Comparison of ENCODE assay signal across 21 cellular contexts in genomic region chr17:75064867-75065561, GRCh38. TPM values are rescaled to one million over a fixed set of nuclear protein-coding genes. Genes with fewer than 3 reads are reported as not detected.
DNase-seq lines count a peak whose midpoint lies in the region; ATAC-seq, FAIRE-seq and TF ChIP-seq lines count a peak whose summit lies in the region.
"Had no signal": no experiment of that assay in that cellular context is flagged by ENCODE, and none has a peak within 500 bp of the region (broad histone marks: within the 10 kb centered on the region; RNA-seq: fewer than 3 reads in every experiment).

No MANE protein-coding gene starts in this region.

- H3K27ac ChIP-seq in HepG2 (ENCODE audit: extremely low read length, insufficient read depth, low read length) (no peak overlapping the region), right lobe of liver (peak overlapping the region in 1 of 3 donors; percentile 47), hepatocyte (peak overlapping the region; percentile 16)
- H3K27ac ChIP-seq: stomach had no signal

- H3K36me3 Mint-ChIP-seq in activated CD4-positive, alpha-beta memory T cell treated with anti-CD3 and anti-CD28 coated beads for 36 hours, result peaks cover 27% of the 10 kb centered on the region
- H3K36me3 Mint-ChIP-seq in MCF 10A (ENCODE audit: insufficient read depth, unreplicated experiment), result peaks cover 32% of the 10 kb centered on the region

- no peaks in the 10 kb centered on the region for H3K9me2 ChIP-seq in hepatocyte (replicated peaks; ENCODE audit: insufficient read depth)
- H3K9me2 ChIP-seq: SK-N-SH had no signal

- BruUV-seq in HepG2 (replicated peaks; lab: Mats Ljungman, UMichigan) (TSS peak; percentile 49), MCF 10A (replicated peaks; lab: Mats Ljungman, UMichigan) (no TSS peak)

- WGBS in HepG2 (ENCODE audit: low lambda C conversion rate), result 91% methylated on average over 18 of the region's 18 CpGs
- WGBS in right lobe of liver (ENCODE audit: insufficient coverage, low coverage, low lambda C conversion rate, missing lambda C conversion rate), result 100% methylated on average over 4 of the region's 18 CpGs
- 95% methylated on average over 18 of the region's 18 CpGs for WGBS in hepatocyte (ENCODE audit: low lambda C conversion rate, missing lambda C conversion rate)

- H4K20me1 ChIP-seq in HepG2 (ENCODE audit: insufficient read depth, low read length) (no peaks in the 10 kb centered on the region), hepatocyte (ENCODE audit: insufficient read depth, poor library complexity, severe bottlenecking) (no peaks in the 10 kb centered on the region)

- H3K36me3 ChIP-seq in HepG2 (replicated peaks in 1 of 2; ENCODE audit: control insufficient read depth in 1 of 2, insufficient read depth in 2 of 2, low read length in 2 of 2) (peaks cover 20 to 45% of the 10 kb centered on the region in 2 experiments), right lobe of liver (peaks cover 0 to 23% (median 12%) of the 10 kb centered on the region in 4 donors), hepatocyte (replicated peaks; ENCODE audit: insufficient read depth, low read depth) (no peaks in the 10 kb centered on the region)

- in situ Hi-C loops in HepG2 (cut with HindIII; ENCODE audit: extremely low pct_ligation_motif_present, low pct_unique_long_range_greater_than_20kb), result no loop called here

- H3K9ac ChIP-seq in HepG2 (ENCODE audit: insufficient read depth, low read depth, low read length), result no peak overlapping the region
- H3K9ac ChIP-seq: SK-N-SH had no signal

- no peaks in the 10 kb centered on the region for H3K27me3 Mint-ChIP-seq in activated CD4-positive, alpha-beta memory T cell treated with anti-CD3 and anti-CD28 coated beads for 36 hours
- H3K27me3 Mint-ChIP-seq in MCF 10A (ENCODE audit: insufficient read depth, unreplicated experiment), result no peaks in the 10 kb centered on the region
- H3K27me3 Mint-ChIP-seq: CD4-positive, alpha-beta T cell had no signal

- H3K4me3 ChIP-seq in HepG2 (replicated peaks in 1 of 3; ENCODE audit: insufficient read depth in 1 of 3, low read depth in 2 of 3, low read length in 3 of 3), result no peak overlapping the region
- H3K4me3 ChIP-seq in right lobe of liver, result no peak overlapping the region
- H3K4me3 ChIP-seq in hepatocyte, result no peak overlapping the region
- H3K4me3 ChIP-seq: stomach had no signal

- H3K4me1 ChIP-seq in HepG2 (ENCODE audit: insufficient read depth, low read length) (0 out of 2 replicates have a peak, but pooled peaks cover 6% of the 10 kb centered on the region), right lobe of liver (peaks cover 0 to 8% (median 0%) of the 10 kb centered on the region in 4 donors), hepatocyte (ENCODE audit: insufficient read depth) (no peaks in the 10 kb centered on the region)

- H3K4me2 ChIP-seq in HepG2 (ENCODE audit: low read depth, low read length) (no peak overlapping the region), hepatocyte (no peak overlapping the region)
- H3K4me2 ChIP-seq: SK-N-SH had no signal

- no peaks in the 10 kb centered on the region for H3K27me3 ChIP-seq in HepG2 (ENCODE audit: control insufficient read depth in 1 of 2, insufficient read depth in 2 of 2, low read length in 2 of 2)
- no peaks in the 10 kb centered on the region for H3K27me3 ChIP-seq in right lobe of liver
- no peaks in the 10 kb centered on the region for H3K27me3 ChIP-seq in hepatocyte
- H3K27me3 ChIP-seq: stomach had no signal

- POLR2A ChIA-PET in HepG2 (lab: Yijun Ruan, JAX), result no interaction called here
- POLR2A ChIA-PET in activated CD4-positive, alpha-beta memory T cell treated with anti-CD3 and anti-CD28 coated beads for 36 hours (lab: Charles Lee), result no interaction called here
- POLR2A ChIA-PET in MCF 10A (lab: Yijun Ruan, JAX), result interaction anchor here (0.7 to 2.0 kb wide), 2 partner anchors 9 to 315 kb away, joined by 5 to 8 read pairs; no protein-coding TSS in a partner anchor

- intact Hi-C loops in HepG2 (cut with micrococcal nuclease; ENCODE audit: unreplicated experiment) (no loop called here), right lobe of liver (cut with DNase I) (loop anchor here in 1 of 2 donors (10.0 kb wide), 1 partner anchor 50 kb away; no protein-coding TSS in a partner anchor), MCF 10A (cut with micrococcal nuclease) (loop anchor here (5.0 kb wide), 1 partner anchor 137 kb away; no protein-coding TSS in a partner anchor)
- intact Hi-C loops in activated CD4-positive, alpha-beta memory T cell treated with anti-CD3 and anti-CD28 coated beads for 36 hours (cut with micrococcal nuclease), result loop anchor here (5.0 kb wide), 1 partner anchor 87 kb away; the partner anchor contains the start of gene JPT1

- CTCF ChIA-PET in HepG2 (lab: Yijun Ruan, JAX; ENCODE audit: low intra/inter-chr PET ratio, low total read pairs) (interaction anchor here (0.8 kb wide), 1 partner anchor 41 kb away, joined by 3 read pairs; no protein-coding TSS in a partner anchor), MCF 10A (lab: Yijun Ruan, JAX) (interaction anchor here (2.2 kb wide), 1 partner anchor 49 kb away, joined by 11 read pairs; no protein-coding TSS in a partner anchor)
- CTCF ChIA-PET in activated CD4-positive, alpha-beta memory T cell treated with anti-CD3 and anti-CD28 coated beads for 36 hours (lab: Charles Lee), result interaction anchor here (2.5 kb wide), 1 partner anchor 49 kb away, joined by 11 read pairs; no protein-coding TSS in a partner anchor

- ATAC-seq in HepG2 (no peak), right lobe of liver (no peak)
- ATAC-seq: Panc1 had no signal

- H3K4me3 Mint-ChIP-seq in activated CD4-positive, alpha-beta memory T cell treated with anti-CD3 and anti-CD28 coated beads for 36 hours, result no peak overlapping the region
- no peak overlapping the region for H3K4me3 Mint-ChIP-seq in MCF 10A (ENCODE audit: unreplicated experiment)
- H3K4me3 Mint-ChIP-seq: nephron progenitor cell had no signal

- TF ChIP-seq EP300 in HepG2 (IDR thresholded peaks at IDR 0.05; ENCODE audit: low read depth in 2 of 2, low read length in 2 of 2), result no peak
- TF ChIP-seq EP300 in HepG2 (CRISPR knock-in tag; IDR thresholded peaks at IDR 0.05; ENCODE audit: borderline replicate concordance), result no peak

- TF ChIP-seq CTCF in HepG2 (CRISPR knock-in tag; IDR thresholded peaks at IDR 0.05) (no peak), right lobe of liver (IDR thresholded peaks at IDR 0.05) (no peak), hepatocyte (IDR thresholded peaks at IDR 0.05; ENCODE audit: poor library complexity) (no peak), MCF 10A (IDR thresholded peaks at IDR 0.05; ENCODE audit: unreplicated experiment) (no peak)

- H3K9me3 ChIP-seq in HepG2 (ENCODE audit: low read length), result no peaks in the 10 kb centered on the region
- no peaks in the 10 kb centered on the region for H3K9me3 ChIP-seq in right lobe of liver
- H3K9me3 ChIP-seq in hepatocyte (ENCODE audit: low read depth), result no peaks in the 10 kb centered on the region
- H3K9me3 ChIP-seq: SK-N-SH, stomach had no signal

- TF ChIP-seq POLR2A in HepG2 (IDR thresholded peaks at IDR 0.05; ENCODE audit: insufficient read depth in 1 of 2, low read depth in 2 of 2, low read length in 2 of 2), result no peak
- TF ChIP-seq POLR2A in right lobe of liver (IDR thresholded peaks at IDR 0.05), result no peak

- H3K79me2 ChIP-seq in HepG2 (ENCODE audit: insufficient read depth, low read length) (no peaks in the 10 kb centered on the region), hepatocyte (peaks cover 6% of the 10 kb centered on the region)

- DNase-seq in HepG2 (ENCODE audit: low spot score) (no peak), right lobe of liver (no peak), hepatocyte (ENCODE audit: low spot score) (no peak), NCI-H510A treated with DMSO at 0.1 percent for 48 hours (lab: John Stamatoyannopoulos, UW) (no peak), occipital lobe (lab: John Stamatoyannopoulos, UW) (no peak), MCF 10A (ENCODE audit: unreplicated experiment) (no peak), kidney tubule cell (ENCODE audit: low spot score) (no peak)
- DNase-seq in activated CD4-positive, alpha-beta memory T cell treated with anti-CD3 and anti-CD28 coated beads for 36 hours, result no peak
- DNase-seq: amygdala; caudate nucleus; CD4-positive, alpha-beta T cell; DMS79 treated with DMSO at 0.1 percent for 48 hours; effector CD8-positive, alpha-beta T cell; head of caudate nucleus; NCI-H1092 treated with DMSO at 0.1 percent for 48 hours; NCI-H2171; NCI-H748 treated with DMSO at 0.1 percent for 48 hours; nephron progenitor cell; SK-N-SH; stomach had no signal

- H3K27ac Mint-ChIP-seq in activated CD4-positive, alpha-beta memory T cell treated with anti-CD3 and anti-CD28 coated beads for 36 hours, result peak overlapping the region; percentile 87
- no peak overlapping the region for H3K27ac Mint-ChIP-seq in MCF 10A (ENCODE audit: low read depth, unreplicated experiment)
- H3K27ac Mint-ChIP-seq: CD4-positive, alpha-beta T cell had no signal

- TF ChIP-seq RAD21 in HepG2 (CRISPR knock-in tag; IDR thresholded peaks at IDR 0.05), result no peak

- no peak for FAIRE-seq in HepG2 (lab: Jason Lieb, UNC)

- H3K9me3 Mint-ChIP-seq in activated CD4-positive, alpha-beta memory T cell treated with anti-CD3 and anti-CD28 coated beads for 36 hours, result no peaks in the 10 kb centered on the region
- no peaks in the 10 kb centered on the region for H3K9me3 Mint-ChIP-seq in MCF 10A (ENCODE audit: unreplicated experiment)
- H3K9me3 Mint-ChIP-seq: CD4-positive, alpha-beta T cell; nephron progenitor cell had no signal

- H3K4me1 Mint-ChIP-seq in activated CD4-positive, alpha-beta memory T cell treated with anti-CD3 and anti-CD28 coated beads for 36 hours (ENCODE audit: low read depth), result peaks cover 37% of the 10 kb centered on the region
- H3K4me1 Mint-ChIP-seq in MCF 10A (ENCODE audit: insufficient read depth, unreplicated experiment), result no peaks in the 10 kb centered on the region

- H2AFZ ChIP-seq in HepG2 (ENCODE audit: low read length), result no peak overlapping the region
- H2AFZ ChIP-seq in hepatocyte, result no peak overlapping the region

RNA-seq across cellular contexts. Expression of gene KCTD2, which starts 18.0 kb away (rescaled TPM):
- total RNA-seq in HepG2 (2016; rRNA removed; fragmentation: Illumina TruSeq; extraction: Trizol), result 27.5 and 28.3 TPM in 2 replicates
- total RNA-seq in HepG2 (2016; cell fraction: cytosol; rRNA removed; fragmentation: Illumina TruSeq; extraction: Trizol; ENCODE audit: low read depth), result 3.8 and 5.6 TPM in 2 replicates
- 24.3 and 26.6 TPM in 2 replicates for total RNA-seq in HepG2 (2016; cell fraction: insoluble cytoplasmic fraction; rRNA removed; fragmentation: Illumina TruSeq; extraction: Trizol)
- total RNA-seq in HepG2 (2016; cell fraction: membrane; rRNA removed; fragmentation: Illumina TruSeq; extraction: Trizol), result 15.3 and 15.8 TPM in 2 replicates
- 16.1 TPM in 2 replicates for total RNA-seq in HepG2 (2016; cell fraction: nucleus; rRNA removed; fragmentation: Illumina TruSeq; extraction: Trizol)
- polyA plus RNA-seq in HepG2 (2011; rRNA removed), result 32.6 and 35.2 TPM in 2 replicates
- polyA plus RNA-seq in HepG2 (2011; cell fraction: cytosol; rRNA removed), result 26.2 and 29.9 TPM in 2 replicates
- polyA plus RNA-seq in HepG2 (2011; cell fraction: nucleus; rRNA removed), result 26.6 and 29.2 TPM in 2 replicates
- 15.9 and 21.3 TPM in 2 replicates for polyA plus RNA-seq in HepG2 (2012)
- polyA plus RNA-seq in HepG2 (2016; cell fraction: cytosol; fragmentation: Illumina TruSeq; extraction: Trizol; ENCODE audit: low read depth), result 2.8 and 2.9 TPM in 2 replicates
- polyA plus RNA-seq in HepG2 (2016; cell fraction: insoluble cytoplasmic fraction; fragmentation: Illumina TruSeq; extraction: Trizol; ENCODE audit: low read depth), result 23.4 and 28.3 TPM in 2 replicates
- 9.8 and 10.2 TPM in 2 replicates for polyA plus RNA-seq in HepG2 (2016; cell fraction: membrane; fragmentation: Illumina TruSeq; extraction: Trizol; ENCODE audit: low read depth)
- polyA plus RNA-seq in HepG2 (2016; cell fraction: nucleus; fragmentation: Illumina TruSeq; extraction: Trizol; ENCODE audit: insufficient read depth, low read depth), result 26.8 and 29.5 TPM in 2 replicates
- 25.3 and 27.5 TPM in 2 replicates for polyA minus RNA-seq in HepG2 (2011; rRNA and poly(A)+ RNA removed; ENCODE audit: low replicate concordance)
- polyA minus RNA-seq in HepG2 (2011; cell fraction: cytosol; rRNA and poly(A)+ RNA removed), result 11.1 and 12.5 TPM in 2 replicates
- polyA minus RNA-seq in HepG2 (2011; cell fraction: nucleus; rRNA and poly(A)+ RNA removed), result 9.7 and 12.8 TPM in 2 replicates
- 10 to 100 TPM in 1 of 6 experiments, 1 to 10 TPM in 5; 7.2 to 10.3 (median 8.1) TPM for total RNA-seq in right lobe of liver
- 10 to 100 TPM; 20.6 to 23.3 TPM for total RNA-seq in activated CD4-positive, alpha-beta memory T cell treated with anti-CD3 and anti-CD28 coated beads for 36 hours
- 17.5 and 19.1 TPM in 2 replicates for total RNA-seq in hepatocyte
- 10.1 and 12.7 TPM in 2 replicates for polyA plus RNA-seq in hepatocyte
- 30.4 TPM for total RNA-seq in occipital lobe
- total RNA-seq in MCF 10A (2022), result 11.9 and 12.8 TPM in 2 replicates

RNA-seq across cellular contexts. Expression of gene ATP5PD, which starts 18.2 kb away (rescaled TPM):
- total RNA-seq in HepG2 (2016; rRNA removed; fragmentation: Illumina TruSeq; extraction: Trizol), result 428 and 565 TPM in 2 replicates
- 145 and 147 TPM in 2 replicates for total RNA-seq in HepG2 (2016; cell fraction: cytosol; rRNA removed; fragmentation: Illumina TruSeq; extraction: Trizol; ENCODE audit: low read depth)
- 423 and 597 TPM in 2 replicates for total RNA-seq in HepG2 (2016; cell fraction: insoluble cytoplasmic fraction; rRNA removed; fragmentation: Illumina TruSeq; extraction: Trizol)
- 127 and 132 TPM in 2 replicates for total RNA-seq in HepG2 (2016; cell fraction: membrane; rRNA removed; fragmentation: Illumina TruSeq; extraction: Trizol)
- total RNA-seq in HepG2 (2016; cell fraction: nucleus; rRNA removed; fragmentation: Illumina TruSeq; extraction: Trizol), result 130 and 138 TPM in 2 replicates
- 151 and 158 TPM in 2 replicates for polyA plus RNA-seq in HepG2 (2011; rRNA removed)
- polyA plus RNA-seq in HepG2 (2011; cell fraction: cytosol; rRNA removed), result 234 and 269 TPM in 2 replicates
- 56.2 and 75.0 TPM in 2 replicates for polyA plus RNA-seq in HepG2 (2011; cell fraction: nucleus; rRNA removed)
- polyA plus RNA-seq in HepG2 (2012), result 326 and 491 TPM in 2 replicates
- polyA plus RNA-seq in HepG2 (2016; cell fraction: cytosol; fragmentation: Illumina TruSeq; extraction: Trizol; ENCODE audit: low read depth), result 154 and 165 TPM in 2 replicates
- polyA plus RNA-seq in HepG2 (2016; cell fraction: insoluble cytoplasmic fraction; fragmentation: Illumina TruSeq; extraction: Trizol; ENCODE audit: low read depth), result 570 and 628 TPM in 2 replicates
- polyA plus RNA-seq in HepG2 (2016; cell fraction: membrane; fragmentation: Illumina TruSeq; extraction: Trizol; ENCODE audit: low read depth), result 119 and 124 TPM in 2 replicates
- polyA plus RNA-seq in HepG2 (2016; cell fraction: nucleus; fragmentation: Illumina TruSeq; extraction: Trizol; ENCODE audit: insufficient read depth, low read depth), result 239 and 245 TPM in 2 replicates
- polyA minus RNA-seq in HepG2 (2011; rRNA and poly(A)+ RNA removed; ENCODE audit: low replicate concordance), result 144 and 283 TPM in 2 replicates
- 85.5 and 89.1 TPM in 2 replicates for polyA minus RNA-seq in HepG2 (2011; cell fraction: cytosol; rRNA and poly(A)+ RNA removed)
- polyA minus RNA-seq in HepG2 (2011; cell fraction: nucleus; rRNA and poly(A)+ RNA removed), result 33.7 and 56.1 TPM in 2 replicates
- 100 to 1,000 TPM; 145 to 262 (median 179) TPM for total RNA-seq in right lobe of liver
- total RNA-seq in activated CD4-positive, alpha-beta memory T cell treated with anti-CD3 and anti-CD28 coated beads for 36 hours, result 100 to 1,000 TPM; 249 to 261 TPM
- 246 and 296 TPM in 2 replicates for total RNA-seq in hepatocyte
- polyA plus RNA-seq in hepatocyte, result 307 and 332 TPM in 2 replicates
- 100 TPM for total RNA-seq in occipital lobe
- total RNA-seq in MCF 10A (2022), result 362 and 455 TPM in 2 replicates

RNA-seq across cellular contexts. Expression of gene SLC16A5, which starts 22.7 kb away (rescaled TPM):
- total RNA-seq in HepG2 (2016; rRNA removed; fragmentation: Illumina TruSeq; extraction: Trizol) (0.42 and 0.69 TPM in 2 replicates), right lobe of liver (1 to 10 TPM; 1.2 to 3.7 (median 1.7) TPM), hepatocyte (11.9 and 12.7 TPM in 2 replicates), occipital lobe (1.4 TPM), MCF 10A (2022) (26.0 and 33.1 TPM in 2 replicates)
- total RNA-seq in HepG2 (2016; cell fraction: cytosol; rRNA removed; fragmentation: Illumina TruSeq; extraction: Trizol; ENCODE audit: low read depth), result 0.20 TPM in 1 of 2 replicates, not detected in the other
- 0.18 and 0.41 TPM in 2 replicates for total RNA-seq in HepG2 (2016; cell fraction: insoluble cytoplasmic fraction; rRNA removed; fragmentation: Illumina TruSeq; extraction: Trizol)
- total RNA-seq in HepG2 (2016; cell fraction: membrane; rRNA removed; fragmentation: Illumina TruSeq; extraction: Trizol), result 0.41 and 0.56 TPM in 2 replicates
- 0.50 and 0.63 TPM in 2 replicates for total RNA-seq in HepG2 (2016; cell fraction: nucleus; rRNA removed; fragmentation: Illumina TruSeq; extraction: Trizol)
- polyA plus RNA-seq in HepG2 (2011; rRNA removed) (5.6 and 10.9 TPM in 2 replicates), hepatocyte (12.8 and 15.8 TPM in 2 replicates)
- 5.4 and 6.9 TPM in 2 replicates for polyA plus RNA-seq in HepG2 (2011; cell fraction: cytosol; rRNA removed)
- 29.9 and 34.7 TPM in 2 replicates for polyA plus RNA-seq in HepG2 (2011; cell fraction: nucleus; rRNA removed)
- polyA plus RNA-seq in HepG2 (2012), result 2.2 and 2.9 TPM in 2 replicates
- 0.05 and 0.19 TPM in 2 replicates for polyA plus RNA-seq in HepG2 (2016; cell fraction: cytosol; fragmentation: Illumina TruSeq; extraction: Trizol; ENCODE audit: low read depth)
- 0.27 and 0.41 TPM in 2 replicates for polyA plus RNA-seq in HepG2 (2016; cell fraction: insoluble cytoplasmic fraction; fragmentation: Illumina TruSeq; extraction: Trizol; ENCODE audit: low read depth)
- polyA plus RNA-seq in HepG2 (2016; cell fraction: membrane; fragmentation: Illumina TruSeq; extraction: Trizol; ENCODE audit: low read depth), result 0.14 and 0.18 TPM in 2 replicates
- polyA plus RNA-seq in HepG2 (2016; cell fraction: nucleus; fragmentation: Illumina TruSeq; extraction: Trizol; ENCODE audit: insufficient read depth, low read depth), result 0.77 and 1.00 TPM in 2 replicates
- polyA minus RNA-seq in HepG2 (2011; rRNA and poly(A)+ RNA removed; ENCODE audit: low replicate concordance), result 20.1 and 31.6 TPM in 2 replicates
- polyA minus RNA-seq in HepG2 (2011; cell fraction: cytosol; rRNA and poly(A)+ RNA removed), result 4.4 and 5.7 TPM in 2 replicates
- polyA minus RNA-seq in HepG2 (2011; cell fraction: nucleus; rRNA and poly(A)+ RNA removed), result 7.1 and 7.5 TPM in 2 replicates
- total RNA-seq in activated CD4-positive, alpha-beta memory T cell treated with anti-CD3 and anti-CD28 coated beads for 36 hours, result 1 to 10 TPM; 6.7 to 7.7 TPM

RNA-seq across cellular contexts. Expression of gene ARMC7, which starts 44.8 kb away (rescaled TPM):
- total RNA-seq in HepG2 (2016; rRNA removed; fragmentation: Illumina TruSeq; extraction: Trizol) (4.2 and 4.4 TPM in 2 replicates), right lobe of liver (1 to 10 TPM; 4.7 to 6.3 (median 5.3) TPM), hepatocyte (2.6 and 3.5 TPM in 2 replicates), occipital lobe (3.0 TPM), MCF 10A (2022) (9.3 and 13.3 TPM in 2 replicates)
- total RNA-seq in HepG2 (2016; cell fraction: cytosol; rRNA removed; fragmentation: Illumina TruSeq; extraction: Trizol; ENCODE audit: low read depth), result 1.8 TPM in 2 replicates
- total RNA-seq in HepG2 (2016; cell fraction: insoluble cytoplasmic fraction; rRNA removed; fragmentation: Illumina TruSeq; extraction: Trizol), result 4.1 and 4.5 TPM in 2 replicates
- total RNA-seq in HepG2 (2016; cell fraction: membrane; rRNA removed; fragmentation: Illumina TruSeq; extraction: Trizol), result 3.8 and 4.0 TPM in 2 replicates
- total RNA-seq in HepG2 (2016; cell fraction: nucleus; rRNA removed; fragmentation: Illumina TruSeq; extraction: Trizol), result 3.8 and 3.9 TPM in 2 replicates
- polyA plus RNA-seq in HepG2 (2011; rRNA removed) (3.9 and 5.1 TPM in 2 replicates), hepatocyte (4.0 and 4.5 TPM in 2 replicates)
- 4.8 TPM in 2 replicates for polyA plus RNA-seq in HepG2 (2011; cell fraction: cytosol; rRNA removed)
- polyA plus RNA-seq in HepG2 (2011; cell fraction: nucleus; rRNA removed), result 6.2 and 6.9 TPM in 2 replicates
- polyA plus RNA-seq in HepG2 (2012), result 6.6 and 10.2 TPM in 2 replicates
- polyA plus RNA-seq in HepG2 (2016; cell fraction: cytosol; fragmentation: Illumina TruSeq; extraction: Trizol; ENCODE audit: low read depth), result 2.1 and 2.2 TPM in 2 replicates
- 8.6 and 11.0 TPM in 2 replicates for polyA plus RNA-seq in HepG2 (2016; cell fraction: insoluble cytoplasmic fraction; fragmentation: Illumina TruSeq; extraction: Trizol; ENCODE audit: low read depth)
- 4.0 and 4.8 TPM in 2 replicates for polyA plus RNA-seq in HepG2 (2016; cell fraction: membrane; fragmentation: Illumina TruSeq; extraction: Trizol; ENCODE audit: low read depth)
- 7.7 and 8.7 TPM in 2 replicates for polyA plus RNA-seq in HepG2 (2016; cell fraction: nucleus; fragmentation: Illumina TruSeq; extraction: Trizol; ENCODE audit: insufficient read depth, low read depth)
- 9.1 and 17.2 TPM in 2 replicates for polyA minus RNA-seq in HepG2 (2011; rRNA and poly(A)+ RNA removed; ENCODE audit: low replicate concordance)
- 4.5 and 4.6 TPM in 2 replicates for polyA minus RNA-seq in HepG2 (2011; cell fraction: cytosol; rRNA and poly(A)+ RNA removed)
- 7.9 and 8.1 TPM in 2 replicates for polyA minus RNA-seq in HepG2 (2011; cell fraction: nucleus; rRNA and poly(A)+ RNA removed)
- total RNA-seq in activated CD4-positive, alpha-beta memory T cell treated with anti-CD3 and anti-CD28 coated beads for 36 hours, result 1 to 10 TPM; 6.5 to 8.2 TPM

RNA-seq across cellular contexts. Expression of gene MRPL58, which starts 52.5 kb away (rescaled TPM):
- 68.9 and 101 TPM in 2 replicates for total RNA-seq in HepG2 (2016; rRNA removed; fragmentation: Illumina TruSeq; extraction: Trizol)
- total RNA-seq in HepG2 (2016; cell fraction: cytosol; rRNA removed; fragmentation: Illumina TruSeq; extraction: Trizol; ENCODE audit: low read depth), result 22.8 and 26.1 TPM in 2 replicates
- total RNA-seq in HepG2 (2016; cell fraction: insoluble cytoplasmic fraction; rRNA removed; fragmentation: Illumina TruSeq; extraction: Trizol), result 68.9 and 107 TPM in 2 replicates
- 25.3 and 26.8 TPM in 2 replicates for total RNA-seq in HepG2 (2016; cell fraction: membrane; rRNA removed; fragmentation: Illumina TruSeq; extraction: Trizol)
- total RNA-seq in HepG2 (2016; cell fraction: nucleus; rRNA removed; fragmentation: Illumina TruSeq; extraction: Trizol), result 19.6 and 20.1 TPM in 2 replicates
- polyA plus RNA-seq in HepG2 (2011; rRNA removed), result 39.7 and 44.9 TPM in 2 replicates
- polyA plus RNA-seq in HepG2 (2011; cell fraction: cytosol; rRNA removed), result 48.5 and 51.2 TPM in 2 replicates
- 12.5 and 12.9 TPM in 2 replicates for polyA plus RNA-seq in HepG2 (2011; cell fraction: nucleus; rRNA removed)
- polyA plus RNA-seq in HepG2 (2012), result 31.5 and 33.0 TPM in 2 replicates
- 17.5 and 19.1 TPM in 2 replicates for polyA plus RNA-seq in HepG2 (2016; cell fraction: cytosol; fragmentation: Illumina TruSeq; extraction: Trizol; ENCODE audit: low read depth)
- polyA plus RNA-seq in HepG2 (2016; cell fraction: insoluble cytoplasmic fraction; fragmentation: Illumina TruSeq; extraction: Trizol; ENCODE audit: low read depth), result 94.5 and 112 TPM in 2 replicates
- 18.1 and 20.4 TPM in 2 replicates for polyA plus RNA-seq in HepG2 (2016; cell fraction: membrane; fragmentation: Illumina TruSeq; extraction: Trizol; ENCODE audit: low read depth)
- 39.1 and 44.7 TPM in 2 replicates for polyA plus RNA-seq in HepG2 (2016; cell fraction: nucleus; fragmentation: Illumina TruSeq; extraction: Trizol; ENCODE audit: insufficient read depth, low read depth)
- polyA minus RNA-seq in HepG2 (2011; rRNA and poly(A)+ RNA removed; ENCODE audit: low replicate concordance), result 22.4 and 24.3 TPM in 2 replicates
- polyA minus RNA-seq in HepG2 (2011; cell fraction: cytosol; rRNA and poly(A)+ RNA removed), result 14.2 and 15.5 TPM in 2 replicates
- polyA minus RNA-seq in HepG2 (2011; cell fraction: nucleus; rRNA and poly(A)+ RNA removed), result 6.1 and 8.4 TPM in 2 replicates
- total RNA-seq in right lobe of liver, result 100 to 1,000 TPM in 1 of 6 experiments, 10 to 100 TPM in 5; 23.7 to 112 (median 28.1) TPM
- 10 to 100 TPM; 57.7 TPM for total RNA-seq in activated CD4-positive, alpha-beta memory T cell treated with anti-CD3 and anti-CD28 coated beads for 36 hours
- 39.3 and 49.5 TPM in 2 replicates for total RNA-seq in hepatocyte
- polyA plus RNA-seq in hepatocyte, result 29.8 and 39.3 TPM in 2 replicates
- total RNA-seq in occipital lobe, result 8.0 TPM
- 56.5 and 71.2 TPM in 2 replicates for total RNA-seq in MCF 10A (2022)
